Comparison of ENCODE assay signal across 18 cellular contexts in genomic region chr14:100906420-100906819, GRCh38. TPM values are rescaled to one million over a fixed set of nuclear protein-coding genes. Genes with fewer than 3 reads are reported as not detected.
A peak's percentile ranks its signal among the peaks of the same experiment; 100 is the strongest.
DNase-seq lines count a peak whose midpoint lies in the region; ATAC-seq and TF ChIP-seq lines count a peak whose summit lies in the region.
"Had no signal": no experiment of that assay in that cellular context is flagged by ENCODE, and none has a peak within 500 bp of the region (broad histone marks: within the 10 kb centered on the region; RNA-seq: fewer than 3 reads in every experiment).

No MANE protein-coding gene starts in this region.

- ATAC-seq in SK-N-SH treated with all-trans-retinoic acid at 6 μM for 48 hours (no peak), GM18867 (IDR thresholded peaks at IDR 0.05; ENCODE audit: unreplicated experiment) (no peak), HG02852 (IDR thresholded peaks at IDR 0.05; ENCODE audit: unreplicated experiment) (no peak)
- no peak for ATAC-seq in CD4-positive, alpha-beta T cell (ENCODE audit: poor library complexity)
- ATAC-seq: naive thymus-derived CD4-positive, alpha-beta T cell had no signal

- intact Hi-C loops in CD4-positive, alpha-beta T cell (cut with DNase I, micrococcal nuclease), result no loop called here

- H3K27me3 Mint-ChIP-seq in chondrocyte (ENCODE audit: low read depth) (peaks cover 47% of the 10 kb centered on the region), progenitor cell of endocrine pancreas (peaks cover 28% of the 10 kb centered on the region)
- peaks cover 28% of the 10 kb centered on the region for H3K27me3 Mint-ChIP-seq in CD4-positive, alpha-beta T cell

- DNase-seq in SK-N-SH, result peak; percentile 74
- peak; percentile 51 for DNase-seq in chondrocyte (ENCODE audit: low spot score)
- DNase-seq in progenitor cell of endocrine pancreas (ENCODE audit: low spot score, unreplicated experiment), result no peak
- DNase-seq in CD4-positive, alpha-beta T cell, result no peak
- DNase-seq: activated CD4-positive, CD25-positive, alpha-beta regulatory T cell; activated effector memory CD4-positive, alpha-beta T cell treated with anti-CD3 and anti-CD28 coated beads, Interleukin-2, amount 50 U/mL, for 16 hours; GF-D8; GM23248; naive thymus-derived CD4-positive, alpha-beta T cell; NCI-H2081 had no signal

- CTCF ChIA-PET in SK-N-SH (lab: Yijun Ruan, JAX), result interaction anchor here (0.8 to 4.4 kb wide), 20 partner anchors 100 to 722 kb away, joined by 3 to 76 read pairs (median 4); no protein-coding TSS in a partner anchor
- CTCF ChIA-PET in CD4-positive, alpha-beta T cell (lab: Charles Lee), result no interaction called here

- no peaks in the 10 kb centered on the region for H3K36me3 ChIP-seq in SK-N-SH (replicated peaks in 1 of 2; ENCODE audit: control insufficient read depth in 1 of 2, insufficient read depth in 2 of 2, low read length in 1 of 2)

- TF ChIP-seq RAD21 in SK-N-SH (IDR thresholded peaks at IDR 0.05; ENCODE audit: low read length), result peak; percentile 78

- 55% methylated on average over 6 of the region's 6 CpGs for WGBS in SK-N-SH (ENCODE audit: low lambda C conversion rate)

- H3K9ac ChIP-seq in SK-N-SH, result no peak overlapping the region
- H3K9ac ChIP-seq: GM23248 had no signal

- no peaks in the 10 kb centered on the region for H3K9me2 ChIP-seq in SK-N-SH

- H3K4me3 ChIP-seq in SK-N-SH (ENCODE audit: low read depth in 2 of 2, low read length in 1 of 2), result no peak overlapping the region; a peak in 2 of 4 replicates
- H3K4me3 ChIP-seq: GM23248 had no signal

- H3F3A ChIP-seq in SK-N-SH (replicated peaks; ENCODE audit: insufficient read depth), result no peaks in the 10 kb centered on the region

- no peaks in the 10 kb centered on the region for H4K20me1 ChIP-seq in SK-N-SH (ENCODE audit: insufficient read depth)

- H3K9me3 ChIP-seq in SK-N-SH, result no peaks in the 10 kb centered on the region
- no peaks in the 10 kb centered on the region for H3K9me3 ChIP-seq in CD4-positive, alpha-beta T cell (ENCODE audit: control insufficient read depth, low read length)

- H3K27me3 ChIP-seq in SK-N-SH (ENCODE audit: insufficient read depth), result peaks cover 6% of the 10 kb centered on the region; the same call in 1 of the 2 replicates
- peaks cover 27% of the 10 kb centered on the region for H3K27me3 ChIP-seq in CD4-positive, alpha-beta T cell (ENCODE audit: control insufficient read depth, insufficient read depth, low read length)

- TF ChIP-seq CTCF in SK-N-SH (IDR thresholded peaks at IDR 0.05) (peak; percentile 30), LNCAP (IDR thresholded peaks at IDR 0.05) (peak; percentile 32), chondrocyte (IDR thresholded peaks at IDR 0.05) (peak; percentile 53), progenitor cell of endocrine pancreas (IDR thresholded peaks at IDR 0.05; ENCODE audit: unreplicated experiment) (peak; percentile 59)
- no peak for TF ChIP-seq CTCF in CD4-positive, alpha-beta T cell (IDR thresholded peaks at IDR 0.05)

- no peak overlapping the region for H3K4me2 ChIP-seq in SK-N-SH

- H2AFZ ChIP-seq in SK-N-SH (ENCODE audit: low read depth), result no peak overlapping the region
- H2AFZ ChIP-seq: GM23248 had no signal

- POLR2A ChIA-PET in SK-N-SH (lab: Yijun Ruan, JAX), result interaction anchor here (0.8 to 5.6 kb wide), 6 partner anchors 104 to 329 kb away, joined by 3 to 46 read pairs (median 6); no protein-coding TSS in a partner anchor
- POLR2A ChIA-PET in CD4-positive, alpha-beta T cell (lab: Charles Lee), result no interaction called here

- peak overlapping the region in 1 of 2 experiments; percentile 99; a peak in 2 of 4 replicates for H3K27ac ChIP-seq in SK-N-SH (ENCODE audit: low read depth in 2 of 2, low read length in 1 of 2)
- H3K27ac ChIP-seq in CD4-positive, alpha-beta T cell (ENCODE audit: low read depth, low read length), result no peak overlapping the region
- H3K27ac ChIP-seq: GM23248 had no signal

- no peaks in the 10 kb centered on the region for H3K79me2 ChIP-seq in SK-N-SH (ENCODE audit: insufficient read depth)

- H3K27ac Mint-ChIP-seq in chondrocyte (ENCODE audit: unreplicated experiment) (no peak overlapping the region), progenitor cell of endocrine pancreas (no peak overlapping the region)
- no peak overlapping the region for H3K27ac Mint-ChIP-seq in CD4-positive, alpha-beta T cell
- H3K27ac Mint-ChIP-seq: naive thymus-derived CD4-positive, alpha-beta T cell had no signal

- H3K9me3 Mint-ChIP-seq in chondrocyte (ENCODE audit: low read depth), result no peaks in the 10 kb centered on the region
- H3K9me3 Mint-ChIP-seq in progenitor cell of endocrine pancreas (ENCODE audit: low read depth), result no peaks in the 10 kb centered on the region
- H3K9me3 Mint-ChIP-seq in CD4-positive, alpha-beta T cell, result no peaks in the 10 kb centered on the region
- H3K9me3 Mint-ChIP-seq: central memory CD8-positive, alpha-beta T cell had no signal

- H3K4me3 Mint-ChIP-seq in chondrocyte (ENCODE audit: unreplicated experiment) (no peak overlapping the region), progenitor cell of endocrine pancreas (ENCODE audit: low read depth) (no peak overlapping the region)
- H3K4me3 Mint-ChIP-seq in CD4-positive, alpha-beta T cell, result no peak overlapping the region
- H3K4me3 Mint-ChIP-seq: central memory CD8-positive, alpha-beta T cell had no signal

- peaks cover 0 to 53% of the 10 kb centered on the region in 2 experiments; a peak in 1 of 4 replicates for H3K4me1 ChIP-seq in SK-N-SH (ENCODE audit: control insufficient read depth in 1 of 2, insufficient read depth in 2 of 2, low read depth in 1 of 2, low read length in 1 of 2)

- H3K4me1 Mint-ChIP-seq in chondrocyte (ENCODE audit: low read depth) (peaks cover 11% of the 10 kb centered on the region), progenitor cell of endocrine pancreas (ENCODE audit: low read depth) (peaks cover 25% of the 10 kb centered on the region)
- H3K4me1 Mint-ChIP-seq in CD4-positive, alpha-beta T cell (ENCODE audit: low read depth), result no peaks in the 10 kb centered on the region
- H3K4me1 Mint-ChIP-seq: central memory CD8-positive, alpha-beta T cell had no signal

- peaks cover 2% of the 10 kb centered on the region for H3K36me3 Mint-ChIP-seq in chondrocyte (ENCODE audit: low read depth)
- H3K36me3 Mint-ChIP-seq in progenitor cell of endocrine pancreas (ENCODE audit: insufficient read depth), result peaks cover 5% of the 10 kb centered on the region
- no peaks in the 10 kb centered on the region for H3K36me3 Mint-ChIP-seq in CD4-positive, alpha-beta T cell (ENCODE audit: low read depth)
- H3K36me3 Mint-ChIP-seq: naive thymus-derived CD4-positive, alpha-beta T cell had no signal

- no peak for TF ChIP-seq EP300 in SK-N-SH (IDR thresholded peaks at IDR 0.05; ENCODE audit: borderline replicate concordance in 1 of 2, low read depth in 1 of 2, low read length in 1 of 2)

TF ChIP-seq in SK-N-SH, 30 proteins besides CTCF, POLR2A, EP300 and RAD21:
- no peak for TF ChIP-seq RCOR1 (IDR thresholded peaks at IDR 0.05; ENCODE audit: low read length)
- no peak for TF ChIP-seq FOSL2 (IDR thresholded peaks at IDR 0.05; ENCODE audit: borderline replicate concordance, low read depth)
- TF ChIP-seq CHD2 (IDR thresholded peaks at IDR 0.05; ENCODE audit: low read length, partially characterized antibody), result peak; percentile 18
- no peak for TF ChIP-seq RFX5 (IDR thresholded peaks at IDR 0.05; ENCODE audit: low read length)
- TF ChIP-seq NRF1 (IDR thresholded peaks at IDR 0.05; ENCODE audit: low read depth, low read length), result no peak
- no peak for TF ChIP-seq NFIC (IDR thresholded peaks at IDR 0.05; ENCODE audit: borderline replicate concordance)
- TF ChIP-seq ELF1 (IDR thresholded peaks at IDR 0.05), result no peak
- TF ChIP-seq SMC3 (IDR thresholded peaks at IDR 0.05; ENCODE audit: low read depth, low read length), result peak; percentile 53

TF ChIP-seq in SK-N-SH treated with all-trans-retinoic acid at 6 μM for 48 hours, 23 proteins besides CTCF, POLR2A, EP300 and RAD21:
- no peak for TF ChIP-seq ZNF70 (CRISPR knock-in tag; IDR thresholded peaks at IDR 0.05)
- TF ChIP-seq CSRNP3 (CRISPR knock-in tag; IDR thresholded peaks at IDR 0.05), result no peak
- TF ChIP-seq ARNTL (CRISPR knock-in tag; IDR thresholded peaks at IDR 0.05; ENCODE audit: borderline replicate concordance, low read depth), result no peak
- TF ChIP-seq ESRRG (CRISPR knock-in tag; IDR thresholded peaks at IDR 0.05), result no peak
- TF ChIP-seq ZNF8 (CRISPR knock-in tag; IDR thresholded peaks at IDR 0.05), result no peak
- TF ChIP-seq ZFP30 (CRISPR knock-in tag; IDR thresholded peaks at IDR 0.05), result no peak
- no peak for TF ChIP-seq OSR1 (CRISPR knock-in tag; IDR thresholded peaks at IDR 0.05)
- no peak for TF ChIP-seq ZFP3 (CRISPR knock-in tag; IDR thresholded peaks at IDR 0.05)
- no peak for TF ChIP-seq TCF4 (CRISPR knock-in tag; IDR thresholded peaks at IDR 0.05; ENCODE audit: borderline replicate concordance)
- TF ChIP-seq TOX (CRISPR knock-in tag; IDR thresholded peaks at IDR 0.05; ENCODE audit: borderline replicate concordance), result no peak

RNA-seq across cellular contexts. Expression of gene RTL1, which starts 2.9 kb away (rescaled TPM):
- polyA plus RNA-seq in SK-N-SH (2012; rRNA removed), result 0.05 and 0.07 TPM in 2 replicates
- polyA plus RNA-seq in SK-N-SH (2012; cell fraction: cytosol; rRNA removed), result 0.06 and 0.09 TPM in 2 replicates
- 0.01 and 0.02 TPM in 2 replicates for polyA plus RNA-seq in SK-N-SH (2012; cell fraction: nucleus; rRNA removed)
- 0.02 TPM in 1 of 3 replicates, not detected in the others for total RNA-seq in chondrocyte
- 159 and 161 TPM in 2 replicates for total RNA-seq in progenitor cell of endocrine pancreas
- total RNA-seq in CD4-positive, alpha-beta T cell, result not detected
- total RNA-seq: fibroblast of lung; GM23248; naive thymus-derived CD4-positive, alpha-beta T cell; RPMI7951 had no signal
- polyA plus RNA-seq: fibroblast of lung; keratinocyte; naive thymus-derived CD4-positive, alpha-beta T cell had no signal

Comparison
In these comparisons a context has a peak if more than half of its experiments do, and no peak if none do; other contexts are left out.
1. DNase-seq: peak in SK-N-SH (single experiment) and chondrocyte (single experiment); none in progenitor cell of endocrine pancreas (single experiment) and CD4-positive, alpha-beta T cell (0 of 10).
2. RNA of gene RTL1, which starts 2.9 kb away (total RNA-seq): 159 to 161 TPM in progenitor cell of endocrine pancreas; 0.02 TPM in chondrocyte and not detected in CD4-positive, alpha-beta T cell; every median in the first group is over 100 times any median in the second.